ENCODE assay signal across 1 cellular context in genomic region chr19:48837586-48838191, GRCh38.
TF ChIP-seq lines count a peak whose summit lies in the region.

No MANE protein-coding gene starts in this region.

TF ChIP-seq in endothelial cell of umbilical vein, 7 proteins besides CTCF, POLR2A, EP300 and RAD21:
- no peak for TF ChIP-seq MAX (IDR thresholded peaks at IDR 0.05; ENCODE audit: insufficient read depth, insufficient read length)
- no peak for TF ChIP-seq EZH2 (IDR thresholded peaks at IDR 0.05; ENCODE audit: borderline replicate concordance, low read depth, low read length, severe bottlenecking)
- no peak for TF ChIP-seq GATA2 (IDR thresholded peaks at IDR 0.05; ENCODE audit: insufficient read depth, insufficient read length, low read depth, low read length)
- no peak for TF ChIP-seq JUN (IDR thresholded peaks at IDR 0.05; ENCODE audit: borderline replicate concordance, insufficient read depth, insufficient read length, low read depth)
- TF ChIP-seq MYC (IDR thresholded peaks at IDR 0.05; ENCODE audit: low read depth, low read length): no peak
- no peak for TF ChIP-seq FOS (IDR thresholded peaks at IDR 0.05; ENCODE audit: borderline replicate concordance, insufficient read depth, low read length)
- TF ChIP-seq POLR2AphosphoS5 (IDR thresholded peaks at IDR 0.05; ENCODE audit: insufficient read depth, low read depth, low read length): no peak
